12 cellular contexts compared by ENCODE assay signal in genomic region chr13:97974773-97975172, GRCh38. TPM values are rescaled to one million over a fixed set of nuclear protein-coding genes. Genes with fewer than 3 reads are reported as not detected.
DNase-seq lines count a peak whose midpoint lies in the region; ATAC-seq and TF ChIP-seq lines count a peak whose summit lies in the region.
"Had no signal": no experiment of that assay in that cellular context is flagged by ENCODE, and none has a peak within 500 bp of the region (broad histone marks: within the 10 kb centered on the region; RNA-seq: fewer than 3 reads in every experiment).

No MANE protein-coding gene starts in this region.

- H3K27me3 Mint-ChIP-seq in activated CD8-positive, alpha-beta T cell treated with anti-CD3 and anti-CD28 coated beads for 36 hours: peaks cover 1% of the 10 kb centered on the region

- CTCF ChIA-PET in activated CD8-positive, alpha-beta T cell treated with anti-CD3 and anti-CD28 coated beads for 36 hours (lab: Charles Lee): no interaction called here
- CTCF ChIA-PET in HEK293T (lab: Yijun Ruan, JAX): no interaction called here

- peak overlapping the region; percentile 59 for H3K27ac Mint-ChIP-seq in activated CD8-positive, alpha-beta T cell treated with anti-CD3 and anti-CD28 coated beads for 36 hours

- DNase-seq in AG08395 (ENCODE audit: low spot score) (peak; percentile 11), ELR (ENCODE audit: low read depth) (peak; percentile 3), left kidney (ENCODE audit: low read depth, low spot score) (peak; percentile 8), HUDEP-2 (lab: John Stamatoyannopoulos, UW; ENCODE audit: unreplicated experiment in 76 of 76) (no peak), HEK293T (ENCODE audit: extremely low spot score) (no peak), NCI-H2171 treated with DMSO at 0.1 percent for 48 hours (lab: John Stamatoyannopoulos, UW) (no peak)
- DNase-seq in activated CD8-positive, alpha-beta T cell treated with anti-CD3 and anti-CD28 coated beads for 36 hours: no peak
- DNase-seq: dorsolateral prefrontal cortex, foreskin melanocyte, NCI-H226, sigmoid colon had no signal

- intact Hi-C loops in activated CD8-positive, alpha-beta T cell treated with anti-CD3 and anti-CD28 coated beads for 36 hours (cut with micrococcal nuclease): loop anchor here (10.0 kb wide), 2 partner anchors 120 to 540 kb away; partner anchors contain the start of gene RAP2A

- no peak for ATAC-seq in activated CD8-positive, alpha-beta T cell treated with anti-CD3 and anti-CD28 coated beads for 36 hours
- no peak for ATAC-seq in GM19463 (IDR thresholded peaks at IDR 0.05; ENCODE audit: unreplicated experiment)

- H3K4me3 Mint-ChIP-seq in activated CD8-positive, alpha-beta T cell treated with anti-CD3 and anti-CD28 coated beads for 36 hours: peak overlapping the region; percentile 89

- POLR2A ChIA-PET in activated CD8-positive, alpha-beta T cell treated with anti-CD3 and anti-CD28 coated beads for 36 hours (lab: Charles Lee): no interaction called here
- POLR2A ChIA-PET in HEK293T (lab: Yijun Ruan, JAX): no interaction called here

- H3K4me1 Mint-ChIP-seq in activated CD8-positive, alpha-beta T cell treated with anti-CD3 and anti-CD28 coated beads for 36 hours (ENCODE audit: low read depth): peaks cover 20% of the 10 kb centered on the region

- TF ChIP-seq CTCF in activated CD8-positive, alpha-beta T cell treated with anti-CD3 and anti-CD28 coated beads for 36 hours (IDR thresholded peaks at IDR 0.05): no peak

- no peaks in the 10 kb centered on the region for H3K9me3 Mint-ChIP-seq in activated CD8-positive, alpha-beta T cell treated with anti-CD3 and anti-CD28 coated beads for 36 hours

- H3K36me3 Mint-ChIP-seq in activated CD8-positive, alpha-beta T cell treated with anti-CD3 and anti-CD28 coated beads for 36 hours (ENCODE audit: low read depth): peaks cover 14% of the 10 kb centered on the region

TF ChIP-seq in HEK293T, 16 proteins besides CTCF, POLR2A, EP300 and RAD21:
- TF ChIP-seq ZNF384 (IDR thresholded peaks at IDR 0.05) (no peak), PKNOX1 (IDR thresholded peaks at IDR 0.05) (no peak), LEF1 (IDR thresholded peaks at IDR 0.05; ENCODE audit: borderline replicate concordance) (no peak), FOXK2 (IDR thresholded peaks at IDR 0.05) (no peak), TARDBP (IDR thresholded peaks at IDR 0.05) (no peak), ELF4 (IDR thresholded peaks at IDR 0.05) (no peak), NFRKB (IDR thresholded peaks at IDR 0.05) (no peak), BHLHE40 (IDR thresholded peaks at IDR 0.05; ENCODE audit: borderline replicate concordance) (no peak), SUZ12 (IDR thresholded peaks at IDR 0.05) (no peak), ARNT (IDR thresholded peaks at IDR 0.05) (no peak), CTBP1 (IDR thresholded peaks at IDR 0.05; ENCODE audit: borderline replicate concordance) (no peak), SP1 (IDR thresholded peaks at IDR 0.05) (no peak), HDGF (IDR thresholded peaks at IDR 0.05; ENCODE audit: borderline replicate concordance) (no peak), FOXM1 (IDR thresholded peaks at IDR 0.05; ENCODE audit: borderline replicate concordance) (no peak), L3MBTL2 (conservative IDR thresholded peaks at IDR 0.05) (no peak), FOXA1 (IDR thresholded peaks at IDR 0.05) (no peak)
TF ChIP-seq in HEK293T: peak in this region for 0.

RNA-seq across cellular contexts. Expression of gene IPO5, which starts 21.3 kb away (rescaled TPM):
- 100 to 1,000 TPM; 242 to 250 TPM for total RNA-seq in activated CD8-positive, alpha-beta T cell treated with anti-CD3 and anti-CD28 coated beads for 36 hours

Comparison
In these comparisons a context has a peak if more than half of its experiments do, and no peak if none do; other contexts are left out.
1. DNase-seq: peak in AG08395 (single experiment), ELR (single experiment) and left kidney (single experiment); none in activated CD8-positive, alpha-beta T cell treated with anti-CD3 and anti-CD28 coated beads for 36 hours (single experiment), HUDEP-2 (0 of 76), HEK293T (single experiment) and NCI-H2171 treated with DMSO at 0.1 percent for 48 hours (single experiment).